ENCODE assay signal across 22 cellular contexts in the genomic region with DNA sequence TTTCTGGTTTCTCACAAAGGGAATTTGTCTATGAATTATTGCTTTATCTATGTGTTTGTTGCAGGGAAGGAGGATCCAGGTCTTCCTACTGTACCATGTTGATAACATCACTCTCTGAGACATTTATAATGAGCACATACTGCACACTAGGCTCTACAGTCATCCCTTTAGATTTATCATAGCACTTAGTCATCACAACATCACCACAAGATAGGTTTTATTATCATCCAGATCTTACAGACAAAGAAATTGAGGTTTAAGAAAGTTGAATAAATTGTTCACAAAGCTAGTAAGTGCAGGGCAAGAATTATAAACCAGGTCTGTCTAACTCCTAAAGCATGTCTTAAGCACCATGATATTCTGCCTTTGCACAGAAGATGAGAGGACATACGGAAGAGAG.
"Had no signal": no experiment of that assay in that cellular context is flagged by ENCODE, and none has a peak within 500 bp of the region (broad histone marks: within the 10 kb centered on the region; RNA-seq: fewer than 3 reads in every experiment).

No MANE protein-coding gene starts in this region.

- H3K4me3 ChIP-seq: SJCRH30 had no signal

- H3K27ac ChIP-seq: RWPE1, SJCRH30, VCaP had no signal

- H3K27me3 ChIP-seq: SJCRH30 had no signal

- ATAC-seq: activated CD4-positive, alpha-beta T cell treated with anti-CD3 and anti-CD28 coated beads for 36 hours; activated CD8-positive, alpha-beta T cell treated with anti-CD3 and anti-CD28 coated beads for 36 hours; Panc1 had no signal

- DNase-seq: activated CD4-positive, alpha-beta T cell treated with anti-CD3 and anti-CD28 coated beads for 36 hours; activated CD4-positive, CD25-positive, alpha-beta regulatory T cell; activated CD8-positive, alpha-beta memory T cell treated with anti-CD3 and anti-CD28 coated beads, Interleukin-2, amount 50 U/mL, for 4 hours; activated CD8-positive, alpha-beta T cell treated with anti-CD3 and anti-CD28 coated beads for 36 hours; activated gamma-delta T cell treated with Interleukin-2 at 50 U/mL for 16 hours; activated naive CD4-positive, alpha-beta T cell treated with anti-CD3 and anti-CD28 coated beads, Interleukin-2, amount 10 ng/mL, durations not matched to agents 7 days and 5 days; activated naive CD8-positive, alpha-beta T cell treated with anti-CD3 and anti-CD28 coated beads for 36 hours; activated T-cell treated with anti-CD3 and anti-CD28 coated beads, Interleukin-2, amount 50 U/mL, for 72 hours; MM.1S; NCI-H1105; NCI-H1436; NCI-H1694 treated with DMSO at 0.1 percent for 48 hours; NCI-H2029 treated with DMSO at 0.1 percent for 48 hours; NCI-H510A treated with DMSO at 0.1 percent for 48 hours; NCI-H69; NK-92 treated with Interleukin-12 subunit alpha and Interleukin-12 subunit beta, amount 100 ng/mL, for 24 hours; OCI-M1; Right ventricle myocardium superior; SJCRH30 had no signal

- H3K4me1 ChIP-seq: SJCRH30 had no signal

- H3K36me3 ChIP-seq: SJCRH30 had no signal
